8 cellular contexts compared by ENCODE assay signal in the genomic region with DNA sequence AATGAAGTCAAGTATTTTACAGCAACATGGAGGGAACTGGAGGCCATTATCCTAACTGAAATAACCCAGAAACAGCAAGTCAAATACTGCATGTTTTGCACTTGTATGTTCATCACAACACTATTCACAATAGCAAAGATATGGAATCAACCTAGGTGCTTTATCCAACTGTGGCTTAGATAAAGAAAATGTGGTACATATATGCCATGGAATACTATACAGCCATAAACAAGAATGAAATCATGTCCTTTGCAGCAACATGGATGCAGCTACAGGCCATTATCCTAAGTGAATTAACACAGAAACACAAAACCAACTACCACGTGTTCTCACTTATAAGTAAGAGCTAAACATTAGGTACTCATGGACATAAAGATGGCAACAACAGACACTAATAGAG.
"Had no signal": no experiment of that assay in that cellular context is flagged by ENCODE, and none has a peak within 500 bp of the region (broad histone marks: within the 10 kb centered on the region; RNA-seq: fewer than 3 reads in every experiment).

No MANE protein-coding gene starts in this region.

- DNase-seq: GDM1, GF-D8 had no signal

- FAIRE-seq: G401.6, GM12878, GM12891, GM12892, GM18507, GM19239 had no signal

- H3K4me3 ChIP-seq: GM12878 had no signal

- ATAC-seq: GM12878 had no signal
